Comparison of ENCODE assay signal across 21 cellular contexts in the genomic region with DNA sequence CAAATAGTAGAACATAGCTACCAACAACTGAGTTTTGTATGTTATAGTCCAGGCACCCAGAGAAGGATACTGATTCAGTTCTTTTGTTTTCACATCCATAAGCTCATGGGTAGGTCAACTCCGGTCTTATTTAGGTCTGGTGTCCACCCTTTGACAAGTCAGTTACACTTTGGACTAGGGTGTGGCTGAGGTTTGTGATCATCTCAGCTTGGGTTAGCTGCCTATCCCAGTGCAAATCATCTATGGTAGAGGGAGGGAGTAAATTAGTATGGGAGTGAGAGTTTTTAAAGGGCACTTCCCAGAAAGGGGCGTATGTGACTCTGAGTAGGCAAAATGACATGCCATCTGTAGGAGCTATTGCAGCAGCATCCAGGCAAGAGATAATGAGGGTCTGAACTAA.
"Had no signal": no experiment of that assay in that cellular context is flagged by ENCODE, and none has a peak within 500 bp of the region (broad histone marks: within the 10 kb centered on the region; RNA-seq: fewer than 3 reads in every experiment).

No MANE protein-coding gene starts in this region.

- H3K27me3 ChIP-seq: esophagus muscularis mucosa, foreskin keratinocyte, gastroesophageal sphincter, heart left ventricle, hepatocyte, left lung, neural progenitor cell, suprapubic skin had no signal

- H3K4me1 ChIP-seq: esophagus muscularis mucosa, gastroesophageal sphincter, heart left ventricle, left lung, suprapubic skin had no signal

- H3K36me3 ChIP-seq: esophagus muscularis mucosa, gastroesophageal sphincter, heart left ventricle, left lung, neural progenitor cell, prostate gland, suprapubic skin had no signal

- H3K9me3 ChIP-seq: esophagus muscularis mucosa, gastroesophageal sphincter, left lung, prostate gland, suprapubic skin had no signal

- ATAC-seq: foreskin keratinocyte; gastroesophageal sphincter; heart left ventricle; left lung; naive thymus-derived CD4-positive, alpha-beta T cell; right cardiac atrium; stimulated activated naive CD8-positive, alpha-beta T cell treated with anti-CD3 and anti-CD28 coated beads, Interleukin-15, amount 100 ng/mL, for 72 hours had no signal

- DNase-seq: effector CD8-positive, alpha-beta T cell; endodermal cell; foreskin keratinocyte; heart left ventricle; kidney; left lung; mesenchymal stem cell; naive thymus-derived CD4-positive, alpha-beta T cell; right cardiac atrium; stimulated activated CD4-positive, alpha-beta T cell treated with anti-CD3 and anti-CD28 coated beads, Interleukin-15, amount 100 ng/mL, for 24 hours; stimulated activated CD4-positive, alpha-beta T cell treated with anti-CD3 and anti-CD28 coated beads, Interleukin-2, amount 100 ng/mL, for 48 hours; stimulated activated CD8-positive, alpha-beta memory T cell treated with anti-CD3 and anti-CD28 coated beads, Interleukin-4, amount 100 ng/mL, for 48 hours; stimulated activated naive CD4-positive, alpha-beta T cell; stimulated activated naive CD8-positive, alpha-beta T cell treated with anti-CD3 and anti-CD28 coated beads, Interleukin-15, amount 100 ng/mL, for 72 hours had no signal

- H3K27ac ChIP-seq: esophagus muscularis mucosa, foreskin keratinocyte, gastroesophageal sphincter, heart left ventricle, hepatocyte, left lung, neural progenitor cell, prostate gland, skin epidermis, suprapubic skin had no signal

- H3K4me3 ChIP-seq: esophagus muscularis mucosa, gastroesophageal sphincter, heart left ventricle, hepatocyte, left lung, neural progenitor cell, prostate gland, skin epidermis, suprapubic skin had no signal
